Comparison of ENCODE assay signal across 24 cellular contexts in the genomic region with DNA sequence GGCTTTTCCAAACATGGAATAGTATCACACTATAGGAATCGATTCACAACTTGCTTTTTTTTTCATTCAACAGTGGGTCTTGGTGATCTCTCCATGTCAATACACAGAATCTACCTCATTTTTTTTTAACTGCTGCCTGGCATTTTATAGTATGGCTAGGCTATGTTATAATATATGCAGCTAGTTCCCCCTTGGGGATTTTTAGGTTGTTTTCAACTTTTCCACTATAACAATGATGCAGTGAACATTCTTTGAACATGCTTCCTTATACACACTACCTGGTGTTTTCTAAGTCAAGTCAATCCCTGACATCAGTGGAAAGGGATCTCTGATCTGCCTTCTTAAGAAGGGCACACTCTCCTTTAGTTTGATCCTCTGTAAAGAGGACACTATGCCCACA. TPM values are rescaled to one million over a fixed set of nuclear protein-coding genes. Genes with fewer than 3 reads are reported as not detected.
DNase-seq lines count a peak whose midpoint lies in the region; ATAC-seq, FAIRE-seq and TF ChIP-seq lines count a peak whose summit lies in the region.
"Had no signal": no experiment of that assay in that cellular context is flagged by ENCODE, and none has a peak within 500 bp of the region (broad histone marks: within the 10 kb centered on the region; RNA-seq: fewer than 3 reads in every experiment).

No MANE protein-coding gene starts in this region.

- H2BK15ac ChIP-seq in mesenchymal stem cell (ENCODE audit: low read depth, poor library complexity, severe bottlenecking) = no peak overlapping the region

- ATAC-seq in HepG2 = no peak
- no peak for ATAC-seq in right lobe of liver
- no peak for ATAC-seq in RWPE2 (ENCODE audit: low read depth)
- no peak for ATAC-seq in HG03460 (IDR thresholded peaks at IDR 0.05; ENCODE audit: unreplicated experiment)
- no peak for ATAC-seq in HG03045 (IDR thresholded peaks at IDR 0.05; ENCODE audit: unreplicated experiment)
- ATAC-seq: Panc1 had no signal

- H2AFZ ChIP-seq in HepG2 (ENCODE audit: low read length) = no peak overlapping the region
- no peak overlapping the region for H2AFZ ChIP-seq in mesenchymal stem cell (ENCODE audit: low read depth, low read length)
- H2AFZ ChIP-seq: GM23248 had no signal

- no peak overlapping the region for H4K8ac ChIP-seq in mesenchymal stem cell (ENCODE audit: low read length)

- H4K20me1 ChIP-seq in HepG2 (ENCODE audit: insufficient read depth, low read length) = peaks cover 50% of the 10 kb centered on the region

- no peak for DNase-seq in HepG2 (ENCODE audit: low spot score)
- no peak for DNase-seq in right lobe of liver
- DNase-seq in RWPE2 (ENCODE audit: low spot score) = no peak
- DNase-seq in mesenchymal stem cell = no peak
- no peak for DNase-seq in GM12891 (ENCODE audit: insufficient read length, low spot score)
- no peak for DNase-seq in midbrain (lab: John Stamatoyannopoulos, UW)
- DNase-seq: BE2C; CD4-positive, CD25-positive, alpha-beta regulatory T cell; COR-L47; GM23248; HCEC 1CT; Karpas-422; MG63; NCI-H1048; NCI-H1436; NCI-H1930; NCI-H345; NCI-H524 treated with DMSO at 0.1 percent for 48 hours; Right ventricle myocardium superior; SK-N-SH had no signal

- no peak overlapping the region for H2BK12ac ChIP-seq in mesenchymal stem cell (ENCODE audit: low read length in 2 of 2)

- no peak overlapping the region for H3K4ac ChIP-seq in mesenchymal stem cell (ENCODE audit: low read depth in 1 of 2, low read length in 2 of 2)

- H3K4me2 ChIP-seq in HepG2 (ENCODE audit: low read depth, low read length) = peak overlapping the region; percentile 87
- H3K4me2 ChIP-seq in mesenchymal stem cell (ENCODE audit: low read length, poor library complexity, severe bottlenecking) = no peak overlapping the region
- H3K4me2 ChIP-seq: SK-N-SH had no signal

- peak overlapping the region; percentile 88 for H2AK5ac ChIP-seq in mesenchymal stem cell (ENCODE audit: low read length, severe bottlenecking)

- intact Hi-C loops in HepG2 (cut with micrococcal nuclease; ENCODE audit: unreplicated experiment) (loop anchor here (5.0 kb wide), 1 partner anchor 34 kb away; no protein-coding TSS in a partner anchor), right lobe of liver (cut with DNase I) (no loop called here)

- no TSS peak for BruUV-seq in HepG2 (replicated peaks; lab: Mats Ljungman, UMichigan)

- FAIRE-seq in HepG2 (lab: Jason Lieb, UNC) (no peak), GM12891 (lab: Jason Lieb, UNC) (no peak)
- FAIRE-seq: G401.6 had no signal

- H3K9me3 ChIP-seq in HepG2 (ENCODE audit: low read length) (no peaks in the 10 kb centered on the region), right lobe of liver (no peaks in the 10 kb centered on the region), RWPE2 (ENCODE audit: severe bottlenecking) (no peaks in the 10 kb centered on the region), mesenchymal stem cell (ENCODE audit: control insufficient read depth, low read length) (no peaks in the 10 kb centered on the region)
- H3K9me3 ChIP-seq: BE2C, MG63, SK-N-SH had no signal

- no peak overlapping the region for H3K14ac ChIP-seq in mesenchymal stem cell (ENCODE audit: low read length in 2 of 2)

- H3K36me3 ChIP-seq in HepG2 (replicated peaks in 1 of 2; ENCODE audit: control insufficient read depth in 1 of 2, insufficient read depth in 2 of 2, low read length in 2 of 2) (peaks cover 9 to 29% of the 10 kb centered on the region in 2 experiments), right lobe of liver (peaks cover 0 to 23% (median 6%) of the 10 kb centered on the region in 4 donors), RWPE2 (ENCODE audit: low read depth) (peaks cover 28% of the 10 kb centered on the region), mesenchymal stem cell (ENCODE audit: control insufficient read depth in 1 of 2, insufficient read depth in 2 of 2, low read depth in 1 of 2, low read length in 2 of 2) (peaks cover 0 to 17% of the 10 kb centered on the region in 2 experiments)

- no peak overlapping the region for H2BK5ac ChIP-seq in mesenchymal stem cell (ENCODE audit: low read depth, low read length, poor library complexity, severe bottlenecking)

- H3K4me1 ChIP-seq in HepG2 (ENCODE audit: insufficient read depth, low read length) (peaks cover 68% of the 10 kb centered on the region), right lobe of liver (peaks cover 0 to 27% (median 18%) of the 10 kb centered on the region in 4 donors), RWPE2 (ENCODE audit: insufficient read depth, poor library complexity, severe bottlenecking) (peaks cover 40% of the 10 kb centered on the region), mesenchymal stem cell (ENCODE audit: control insufficient read depth, insufficient read depth, low read depth, low read length) (peaks cover 9% of the 10 kb centered on the region)

- CTCF ChIA-PET in HepG2 (lab: Yijun Ruan, JAX; ENCODE audit: low intra/inter-chr PET ratio, low total read pairs) = no interaction called here

- no peak overlapping the region for H4K91ac ChIP-seq in mesenchymal stem cell (ENCODE audit: low read length)

- no peak overlapping the region for H2BK120ac ChIP-seq in mesenchymal stem cell (ENCODE audit: low read depth, low read length)

- 53% methylated on average over 1 of the region's 1 CpG for WGBS in HepG2 (ENCODE audit: low lambda C conversion rate)
- 63% methylated on average over 1 of the region's 1 CpG for WGBS in right lobe of liver (ENCODE audit: insufficient coverage, low coverage, low lambda C conversion rate, missing lambda C conversion rate)
- WGBS in mesenchymal stem cell = 90% methylated on average over 1 of the region's 1 CpG

- TF ChIP-seq CTCF in HepG2 (CRISPR knock-in tag; IDR thresholded peaks at IDR 0.05) = no peak
- TF ChIP-seq CTCF in right lobe of liver (IDR thresholded peaks at IDR 0.05) = no peak
- no peak for TF ChIP-seq CTCF in RWPE2 (IDR thresholded peaks at IDR 0.05; ENCODE audit: poor library complexity, severe bottlenecking)

- peaks cover 66% of the 10 kb centered on the region for H3K79me2 ChIP-seq in HepG2 (ENCODE audit: insufficient read depth, low read length)

- TF ChIP-seq EP300 in HepG2 (IDR thresholded peaks at IDR 0.05; ENCODE audit: low read depth in 2 of 2, low read length in 2 of 2) (no peak), HepG2 (CRISPR knock-in tag; IDR thresholded peaks at IDR 0.05; ENCODE audit: borderline replicate concordance) (no peak)

- H3K27me3 ChIP-seq in HepG2 (ENCODE audit: control insufficient read depth in 1 of 2, insufficient read depth in 2 of 2, low read length in 2 of 2) (no peaks in the 10 kb centered on the region; a peak in 1 of 5 replicates), right lobe of liver (no peaks in the 10 kb centered on the region), RWPE2 (ENCODE audit: insufficient read depth, poor library complexity, severe bottlenecking) (no peaks in the 10 kb centered on the region), mesenchymal stem cell (ENCODE audit: control insufficient read depth in 1 of 2, insufficient read depth in 1 of 2, low read length in 2 of 2) (no peaks in the 10 kb centered on the region)
- H3K27me3 ChIP-seq: BE2C, MG63 had no signal

- in situ Hi-C loops in HepG2 (cut with HindIII; ENCODE audit: extremely low pct_ligation_motif_present, low pct_unique_long_range_greater_than_20kb) = loop anchor here (5.0 to 10.0 kb wide), 2 partner anchors 169 to 282 kb away; no protein-coding TSS in a partner anchor

- no peak overlapping the region for H3K18ac ChIP-seq in mesenchymal stem cell (ENCODE audit: low read depth in 1 of 2, low read length in 2 of 2)

- H3K79me1 ChIP-seq in mesenchymal stem cell (replicated peaks; ENCODE audit: low read length, poor library complexity, severe bottlenecking) = peaks cover 7% of the 10 kb centered on the region

- TF ChIP-seq RAD21 in HepG2 (CRISPR knock-in tag; IDR thresholded peaks at IDR 0.05) = no peak

- H3K4me3 ChIP-seq in HepG2 (replicated peaks in 1 of 3; ENCODE audit: insufficient read depth in 1 of 3, low read depth in 2 of 3, low read length in 3 of 3) (peak overlapping the region; percentile 63 to 74 (median 71)), right lobe of liver (no peak overlapping the region), RWPE2 (ENCODE audit: severe bottlenecking) (no peak overlapping the region), mesenchymal stem cell (ENCODE audit: insufficient read depth in 1 of 2, low read depth in 1 of 2, low read length in 2 of 2) (no peak overlapping the region)
- H3K4me3 ChIP-seq: GM23248, MG63 had no signal

- TF ChIP-seq POLR2A in HepG2 (IDR thresholded peaks at IDR 0.05; ENCODE audit: insufficient read depth in 1 of 2, low read depth in 2 of 2, low read length in 2 of 2) = no peak
- no peak for TF ChIP-seq POLR2A in right lobe of liver (IDR thresholded peaks at IDR 0.05)
- no peak for TF ChIP-seq POLR2A in GM12891 (IDR thresholded peaks at IDR 0.05; ENCODE audit: low read depth, low read length)

- no peak overlapping the region for H3K23ac ChIP-seq in mesenchymal stem cell (ENCODE audit: low read length in 2 of 2)

- POLR2A ChIA-PET in HepG2 (lab: Yijun Ruan, JAX) = no interaction called here

- H3K27ac ChIP-seq in HepG2 (ENCODE audit: extremely low read length, insufficient read depth, low read length) (peak overlapping the region; percentile 7), right lobe of liver (no peak overlapping the region), RWPE2 (ENCODE audit: poor library complexity, severe bottlenecking) (peak overlapping the region; percentile 98), mesenchymal stem cell (ENCODE audit: low read length, poor library complexity, severe bottlenecking) (no peak overlapping the region)

- H3K9ac ChIP-seq in HepG2 (ENCODE audit: insufficient read depth, low read depth, low read length) (peak overlapping the region; percentile 50), mesenchymal stem cell (ENCODE audit: low read length) (no peak overlapping the region)
- H3K9ac ChIP-seq: GM23248, SK-N-SH had no signal

RNA-seq across cellular contexts. Expression of a gene that starts 46.5 kb away (rescaled TPM):
- total RNA-seq in HepG2 (2016; rRNA removed; fragmentation: Illumina TruSeq; extraction: Trizol) (15.9 and 25.3 TPM in 2 replicates), right lobe of liver (10 to 100 TPM; 27.0 to 48.8 (median 29.6) TPM)
- total RNA-seq in HepG2 (2016; cell fraction: cytosol; rRNA removed; fragmentation: Illumina TruSeq; extraction: Trizol; ENCODE audit: low read depth) = 6.6 and 10.2 TPM in 2 replicates
- 17.4 and 18.7 TPM in 2 replicates for total RNA-seq in HepG2 (2016; cell fraction: insoluble cytoplasmic fraction; rRNA removed; fragmentation: Illumina TruSeq; extraction: Trizol)
- 20.1 and 23.5 TPM in 2 replicates for total RNA-seq in HepG2 (2016; cell fraction: membrane; rRNA removed; fragmentation: Illumina TruSeq; extraction: Trizol)
- 31.2 and 42.9 TPM in 2 replicates for total RNA-seq in HepG2 (2016; cell fraction: nucleus; rRNA removed; fragmentation: Illumina TruSeq; extraction: Trizol)
- 42.0 and 51.9 TPM in 2 replicates for polyA plus RNA-seq in HepG2 (2011; rRNA removed)
- 32.8 and 38.1 TPM in 2 replicates for polyA plus RNA-seq in HepG2 (2011; cell fraction: cytosol; rRNA removed)
- polyA plus RNA-seq in HepG2 (2011; cell fraction: nucleus; rRNA removed) = 227 and 266 TPM in 2 replicates
- polyA plus RNA-seq in HepG2 (2012) = 48.7 and 95.9 TPM in 2 replicates
- 4.4 and 4.6 TPM in 2 replicates for polyA plus RNA-seq in HepG2 (2016; cell fraction: cytosol; fragmentation: Illumina TruSeq; extraction: Trizol; ENCODE audit: low read depth)
- 20.5 and 26.7 TPM in 2 replicates for polyA plus RNA-seq in HepG2 (2016; cell fraction: insoluble cytoplasmic fraction; fragmentation: Illumina TruSeq; extraction: Trizol; ENCODE audit: low read depth)
- 14.3 and 14.5 TPM in 2 replicates for polyA plus RNA-seq in HepG2 (2016; cell fraction: membrane; fragmentation: Illumina TruSeq; extraction: Trizol; ENCODE audit: low read depth)
- polyA plus RNA-seq in HepG2 (2016; cell fraction: nucleus; fragmentation: Illumina TruSeq; extraction: Trizol; ENCODE audit: insufficient read depth, low read depth) = 87.9 and 89.2 TPM in 2 replicates
- 25.6 and 59.9 TPM in 2 replicates for polyA minus RNA-seq in HepG2 (2011; rRNA and poly(A)+ RNA removed; ENCODE audit: low replicate concordance)
- polyA minus RNA-seq in HepG2 (2011; cell fraction: cytosol; rRNA and poly(A)+ RNA removed) = 30.9 and 54.1 TPM in 2 replicates
- polyA minus RNA-seq in HepG2 (2011; cell fraction: nucleus; rRNA and poly(A)+ RNA removed) = 61.7 and 71.7 TPM in 2 replicates
- polyA plus RNA-seq in mesenchymal stem cell (2013, experiment 1 of 2) = 288 TPM
- polyA plus RNA-seq in mesenchymal stem cell (2013, experiment 2 of 2) = 288 TPM
- polyA plus RNA-seq in GM12891 (2012; ENCODE audit: low read depth, missing spikeins) = 0.63 TPM

Comparison
In these comparisons a context has a peak if more than half of its experiments do, and no peak if none do; other contexts are left out.
1. H3K27ac ChIP-seq: peak in HepG2 (single experiment) and RWPE2 (single experiment); none in right lobe of liver (0 of 3) and mesenchymal stem cell (single experiment).
2. H3K4me3 ChIP-seq: peak in HepG2 (3 of 3); none in right lobe of liver (0 of 3), RWPE2 (single experiment) and mesenchymal stem cell (0 of 2).